18 cellular contexts compared by ENCODE assay signal in the genomic region with DNA sequence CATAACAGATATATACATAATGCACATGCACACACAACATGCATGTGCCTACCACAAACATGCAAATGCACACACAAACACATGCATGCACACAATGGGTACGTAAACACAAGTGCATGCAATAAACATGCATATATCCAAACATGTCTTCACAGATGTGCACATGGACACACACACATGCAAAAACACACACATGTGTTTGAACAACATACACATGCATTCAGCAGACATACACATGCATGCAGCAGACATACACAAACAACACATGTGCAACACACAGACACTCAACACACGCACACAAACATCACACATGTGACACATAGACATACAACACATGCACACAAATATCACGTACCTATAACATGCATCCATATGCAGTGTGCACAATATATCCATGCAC.
DNase-seq lines count a peak whose midpoint lies in the region; ATAC-seq, FAIRE-seq and TF ChIP-seq lines count a peak whose summit lies in the region.
"Had no signal": no experiment of that assay in that cellular context is flagged by ENCODE, and none has a peak within 500 bp of the region (broad histone marks: within the 10 kb centered on the region; RNA-seq: fewer than 3 reads in every experiment).

No MANE protein-coding gene starts in this region.

- TF ChIP-seq EP300 in esophagus muscularis mucosa (IDR thresholded peaks at IDR 0.05), result no peak

- peaks cover 0 to 11% (median 2%) of the 10 kb centered on the region in 4 donors for H3K9me3 ChIP-seq in esophagus muscularis mucosa

- H3K36me3 ChIP-seq in bronchial epithelial cell (ENCODE audit: control insufficient read depth, insufficient read depth, low read length) (no peaks in the 10 kb centered on the region), esophagus muscularis mucosa (no peaks in the 10 kb centered on the region)

- DNase-seq in HTR-8/SVneo (ENCODE audit: insufficient read length, low spot score) (no peak), bronchial epithelial cell (ENCODE audit: low read depth) (no peak), esophagus muscularis mucosa (ENCODE audit: extremely low spot score) (peak; percentile 53), NCI-H1092 treated with DMSO at 0.1 percent for 48 hours (lab: John Stamatoyannopoulos, UW) (no peak), HT-29 (ENCODE audit: low spot score) (no peak)
- DNase-seq: C1 segment of cervical spinal cord; Calu3; CD4-positive, alpha-beta memory T cell; COR-L47; DMS53; DMS79 treated with DMSO at 0.1 percent for 48 hours; GF-D8; GM23248; H9; HFFc6 had no signal

- intact Hi-C loops in esophagus muscularis mucosa (cut with DNase I), result no loop called here

- FAIRE-seq in HTR-8/SVneo (lab: Jason Lieb, UNC) (peak; percentile 81), bronchial epithelial cell (lab: Jason Lieb, UNC) (peak; percentile 81)
- FAIRE-seq: GM12892 had no signal

- peaks cover 0 to 14% (median 6%) of the 10 kb centered on the region in 4 donors for H3K4me1 ChIP-seq in esophagus muscularis mucosa

- H3K27me3 ChIP-seq in bronchial epithelial cell (ENCODE audit: control insufficient read depth, insufficient read depth, low read length) (no peaks in the 10 kb centered on the region), esophagus muscularis mucosa (no peaks in the 10 kb centered on the region)

- TF ChIP-seq CTCF in bronchial epithelial cell (IDR thresholded peaks at IDR 0.05; ENCODE audit: insufficient read depth, low read length, severe bottlenecking) (no peak), esophagus muscularis mucosa (IDR thresholded peaks at IDR 0.05) (no peak)

- WGBS in esophagus muscularis mucosa, result 73% methylated on average over 3 of the region's 3 CpGs

- TF ChIP-seq POLR2A in esophagus muscularis mucosa (IDR thresholded peaks at IDR 0.05; ENCODE audit: low read depth), result no peak

- H3K27ac ChIP-seq in esophagus muscularis mucosa (replicated peaks in 1 of 4), result no peak overlapping the region
- H3K27ac ChIP-seq: GM23248 had no signal

- ATAC-seq in GM21619 (IDR thresholded peaks at IDR 0.05; ENCODE audit: unreplicated experiment), result no peak
- ATAC-seq: HCT116 had no signal

- H3K4me3 ChIP-seq in bronchial epithelial cell (ENCODE audit: low read depth, low read length) (no peak overlapping the region), esophagus muscularis mucosa (no peak overlapping the region)
- H3K4me3 ChIP-seq: GM23248 had no signal
